Comparison of ENCODE assay signal across 21 cellular contexts in the genomic region with DNA sequence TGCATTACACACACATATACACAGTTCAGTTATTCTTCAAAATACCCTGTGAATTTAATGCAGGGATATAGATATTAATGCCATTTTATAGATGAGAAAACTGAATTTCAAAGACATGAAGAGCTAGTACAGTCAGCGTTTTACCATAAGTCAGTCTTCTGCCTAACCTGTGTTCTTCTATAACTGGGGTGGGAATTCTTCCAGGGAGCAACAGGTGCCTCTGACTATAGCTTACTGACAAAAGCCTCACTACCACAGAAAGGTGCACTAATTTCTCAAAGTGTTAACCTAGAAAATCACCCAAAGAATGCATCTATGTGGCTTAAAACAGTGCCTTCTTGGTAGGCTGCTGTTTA.
A peak's percentile ranks its signal among the peaks of the same experiment; 100 is the strongest.
DNase-seq lines count a peak whose midpoint lies in the region; ATAC-seq, FAIRE-seq and TF ChIP-seq lines count a peak whose summit lies in the region.
"Had no signal": no experiment of that assay in that cellular context is flagged by ENCODE, and none has a peak within 500 bp of the region (broad histone marks: within the 10 kb centered on the region; RNA-seq: fewer than 3 reads in every experiment).

No MANE protein-coding gene starts in this region.

- peak; percentile 48 for FAIRE-seq in HTR-8/SVneo (lab: Jason Lieb, UNC)
- FAIRE-seq: G401.6, GM12878 had no signal

- no peaks in the 10 kb centered on the region for H3K4me1 ChIP-seq in fibroblast of lung (ENCODE audit: control insufficient read depth, extremely low read depth, insufficient read depth, low read length)
- peaks cover 8% of the 10 kb centered on the region for H3K4me1 ChIP-seq in osteoblast (ENCODE audit: insufficient read depth, low read length)
- H3K4me1 ChIP-seq in thoracic aorta (ENCODE audit: control insufficient read depth in 1 of 2, low read depth in 2 of 2): peaks cover 9 to 22% of the 10 kb centered on the region in 2 donors
- H3K4me1 ChIP-seq in colonic mucosa: no peaks in the 10 kb centered on the region

- TF ChIP-seq CTCF in fibroblast of lung (conservative IDR thresholded peaks at IDR 0.05 in 1 of 2, IDR thresholded peaks at IDR 0.05 in 1 of 2; ENCODE audit: low read depth in 1 of 2, low read length in 2 of 2) (no peak), osteoblast (IDR thresholded peaks at IDR 0.05; ENCODE audit: extremely low read depth, low read depth, low read length) (no peak), thoracic aorta (IDR thresholded peaks at IDR 0.05) (no peak), colonic mucosa (IDR thresholded peaks at IDR 0.05) (no peak), GM20000 (IDR thresholded peaks at IDR 0.05; ENCODE audit: extremely low read depth, missing control alignments) (no peak), natural killer cell (IDR thresholded peaks at IDR 0.05) (no peak)

- ATAC-seq in thoracic aorta (ENCODE audit: insufficient number of reproducible peaks, low FRiP score, low read depth) (no peak), natural killer cell (no peak)
- ATAC-seq in naive thymus-derived CD8-positive, alpha-beta T cell: no peak
- ATAC-seq: stimulated activated naive B cell treated with anti-CD40 and anti-IgM and Interleukin-4, amounts not matched to agents 10 μg/mL and 1 μg/mL and 100 μg/mL, for 72 hours; WTC11 had no signal

- POLR2A ChIA-PET in naive thymus-derived CD8-positive, alpha-beta T cell (lab: Charles Lee): no interaction called here

- H4K20me1 ChIP-seq in fibroblast of lung (ENCODE audit: control insufficient read depth, extremely low read depth, insufficient read depth, low read length): no peaks in the 10 kb centered on the region
- no peaks in the 10 kb centered on the region for H4K20me1 ChIP-seq in osteoblast (ENCODE audit: insufficient read depth, low read length)

- H3K36me3 ChIP-seq in fibroblast of lung (ENCODE audit: control insufficient read depth, insufficient read depth, low read length) (no peaks in the 10 kb centered on the region), osteoblast (ENCODE audit: insufficient read depth, low read length) (no peaks in the 10 kb centered on the region), thoracic aorta (no peaks in the 10 kb centered on the region), colonic mucosa (no peaks in the 10 kb centered on the region)

- H3K27me3 ChIP-seq in fibroblast of lung (ENCODE audit: control insufficient read depth, insufficient read depth, low read length) (no peaks in the 10 kb centered on the region), osteoblast (ENCODE audit: insufficient read depth, low read length) (no peaks in the 10 kb centered on the region), thoracic aorta (replicated peaks; ENCODE audit: insufficient read depth) (no peaks in the 10 kb centered on the region), colonic mucosa (no peaks in the 10 kb centered on the region)

- no peaks in the 10 kb centered on the region for H3K79me2 ChIP-seq in fibroblast of lung (ENCODE audit: control insufficient read depth, insufficient read depth, low read length)
- no peaks in the 10 kb centered on the region for H3K79me2 ChIP-seq in osteoblast (ENCODE audit: insufficient read depth, low read length)

- H3K36me3 Mint-ChIP-seq in natural killer cell: no peaks in the 10 kb centered on the region
- no peaks in the 10 kb centered on the region for H3K36me3 Mint-ChIP-seq in naive thymus-derived CD8-positive, alpha-beta T cell
- H3K36me3 Mint-ChIP-seq: activated naive CD8-positive, alpha-beta T cell treated with anti-CD3 and anti-CD28 coated beads for 36 hours; stimulated activated naive B cell treated with anti-CD40 and anti-IgM and Interleukin-4, amounts not matched to agents 10 μg/mL and 1 μg/mL and 100 μg/mL, for 72 hours; WTC11 had no signal

- H3K4me2 ChIP-seq in fibroblast of lung (ENCODE audit: extremely low read depth, insufficient read depth, low read length) (peak overlapping the region; percentile 48), osteoblast (ENCODE audit: insufficient read depth, low read length) (peak overlapping the region; percentile 29)

- no peak for DNase-seq in HTR-8/SVneo (ENCODE audit: insufficient read length, low spot score)
- DNase-seq in fibroblast of lung (ENCODE audit: low read depth in 2 of 2): no peak
- DNase-seq in osteoblast (ENCODE audit: insufficient read length, low spot score, missing footprints): no peak
- DNase-seq in thoracic aorta (ENCODE audit: low spot score): no peak
- no peak for DNase-seq in colonic mucosa
- DNase-seq in GM20000 (ENCODE audit: low spot score): no peak
- no peak for DNase-seq in natural killer cell
- DNase-seq in naive thymus-derived CD8-positive, alpha-beta T cell: no peak
- DNase-seq: activated CD4-positive, alpha-beta memory T cell treated with anti-CD3 and anti-CD28 coated beads, Interleukin-2, amount 10 ng/mL, durations not matched to agents 7 days and 5 days; activated naive CD8-positive, alpha-beta T cell treated with anti-CD3 and anti-CD28 coated beads for 36 hours; activated T-cell treated with anti-CD3 and anti-CD28 coated beads, Interleukin-2, amount 50 U/mL, for 48 hours; COR-L47; effector CD4-positive, alpha-beta T cell; NCI-H1930; SHP77 treated with DMSO at 0.1 percent for 48 hours; stimulated activated CD4-positive, alpha-beta T cell treated with anti-CD3 and anti-CD28 coated beads, Interleukin-15, amount 100 ng/mL, for 24 hours; stimulated activated naive B cell treated with anti-CD40 and anti-IgM and Interleukin-4, amounts not matched to agents 10 μg/mL and 1 μg/mL and 100 μg/mL, for 72 hours had no signal

- H3K4me3 ChIP-seq in fibroblast of lung (replicated peaks in 1 of 4; ENCODE audit: control extremely low read depth in 1 of 4, insufficient read depth in 1 of 4, low read depth in 3 of 4, low read length in 4 of 4) (peak overlapping the region in 1 of 4 experiments; percentile 5), osteoblast (ENCODE audit: insufficient read depth, low read length) (no peak overlapping the region), thoracic aorta (peak overlapping the region; percentile 30), colonic mucosa (no peak overlapping the region)
- H3K4me3 ChIP-seq: GM12878 had no signal

- H3K27ac Mint-ChIP-seq in natural killer cell: no peak overlapping the region
- no peak overlapping the region for H3K27ac Mint-ChIP-seq in naive thymus-derived CD8-positive, alpha-beta T cell
- H3K27ac Mint-ChIP-seq: activated CD4-positive, alpha-beta memory T cell treated with anti-CD3 and anti-CD28 coated beads, Interleukin-2, amount 10 ng/mL, durations not matched to agents 7 days and 5 days; activated naive CD8-positive, alpha-beta T cell treated with anti-CD3 and anti-CD28 coated beads for 36 hours; stimulated activated naive B cell treated with anti-CD40 and anti-IgM and Interleukin-4, amounts not matched to agents 10 μg/mL and 1 μg/mL and 100 μg/mL, for 72 hours; T-helper 1 cell treated with Interleukin-12 subunit alpha and Interleukin-12 subunit beta and Interleukin-4 antibody, amounts not matched to agents 30 μg/mL and 1 μg/mL, for 36 hours; WTC11 had no signal

- H3K9ac ChIP-seq in fibroblast of lung (ENCODE audit: insufficient read depth, low read length): no peak overlapping the region
- H3K9ac ChIP-seq in colonic mucosa (ENCODE audit: low read depth in 2 of 2, low read length in 2 of 2): no peak overlapping the region

- no peak overlapping the region for H3K4me3 Mint-ChIP-seq in natural killer cell
- H3K4me3 Mint-ChIP-seq in naive thymus-derived CD8-positive, alpha-beta T cell: no peak overlapping the region
- H3K4me3 Mint-ChIP-seq: activated CD4-positive, alpha-beta memory T cell treated with anti-CD3 and anti-CD28 coated beads, Interleukin-2, amount 10 ng/mL, durations not matched to agents 7 days and 5 days; activated naive CD8-positive, alpha-beta T cell treated with anti-CD3 and anti-CD28 coated beads for 36 hours; stimulated activated naive B cell treated with anti-CD40 and anti-IgM and Interleukin-4, amounts not matched to agents 10 μg/mL and 1 μg/mL and 100 μg/mL, for 72 hours; T-helper 1 cell treated with Interleukin-12 subunit alpha and Interleukin-12 subunit beta and Interleukin-4 antibody, amounts not matched to agents 30 μg/mL and 1 μg/mL, for 36 hours; WTC11 had no signal

- H3K9me3 ChIP-seq in fibroblast of lung (ENCODE audit: control insufficient read depth, insufficient read depth, low read depth, low read length) (no peaks in the 10 kb centered on the region), osteoblast (ENCODE audit: low read depth, low read length) (no peaks in the 10 kb centered on the region), thoracic aorta (no peaks in the 10 kb centered on the region), colonic mucosa (no peaks in the 10 kb centered on the region)

- H3K27ac ChIP-seq in fibroblast of lung (ENCODE audit: insufficient read depth, low read length) (peak overlapping the region; percentile 6), osteoblast (ENCODE audit: low read depth, low read length) (peak overlapping the region; percentile 40), thoracic aorta (peak overlapping the region in 1 of 2 donors; percentile 26), colonic mucosa (no peak overlapping the region)

- H3K27me3 Mint-ChIP-seq in natural killer cell (ENCODE audit: low read depth in 2 of 2): peaks cover 8 to 28% of the 10 kb centered on the region in 2 donors
- peaks cover 3 to 15% (median 8%) of the 10 kb centered on the region in 5 donors for H3K27me3 Mint-ChIP-seq in naive thymus-derived CD8-positive, alpha-beta T cell
- H3K27me3 Mint-ChIP-seq: activated CD4-positive, alpha-beta memory T cell treated with anti-CD3 and anti-CD28 coated beads, Interleukin-2, amount 10 ng/mL, durations not matched to agents 7 days and 5 days had no signal

- H3K4me1 Mint-ChIP-seq in natural killer cell: peaks cover 0 to 5% of the 10 kb centered on the region in 2 donors
- no peaks in the 10 kb centered on the region for H3K4me1 Mint-ChIP-seq in naive thymus-derived CD8-positive, alpha-beta T cell
- H3K4me1 Mint-ChIP-seq: activated CD4-positive, alpha-beta memory T cell treated with anti-CD3 and anti-CD28 coated beads, Interleukin-2, amount 10 ng/mL, durations not matched to agents 7 days and 5 days; activated naive CD8-positive, alpha-beta T cell treated with anti-CD3 and anti-CD28 coated beads for 36 hours; stimulated activated naive B cell treated with anti-CD40 and anti-IgM and Interleukin-4, amounts not matched to agents 10 μg/mL and 1 μg/mL and 100 μg/mL, for 72 hours had no signal

- no peaks in the 10 kb centered on the region for H3K9me3 Mint-ChIP-seq in natural killer cell
- H3K9me3 Mint-ChIP-seq in naive thymus-derived CD8-positive, alpha-beta T cell: no peaks in the 10 kb centered on the region
- H3K9me3 Mint-ChIP-seq: activated CD4-positive, alpha-beta memory T cell treated with anti-CD3 and anti-CD28 coated beads, Interleukin-2, amount 10 ng/mL, durations not matched to agents 7 days and 5 days; activated naive CD8-positive, alpha-beta T cell treated with anti-CD3 and anti-CD28 coated beads for 36 hours; stimulated activated naive B cell treated with anti-CD40 and anti-IgM and Interleukin-4, amounts not matched to agents 10 μg/mL and 1 μg/mL and 100 μg/mL, for 72 hours; T-helper 1 cell treated with Interleukin-12 subunit alpha and Interleukin-12 subunit beta and Interleukin-4 antibody, amounts not matched to agents 30 μg/mL and 1 μg/mL, for 36 hours; WTC11 had no signal

- no peak overlapping the region for H2AFZ ChIP-seq in fibroblast of lung (ENCODE audit: low read length)
- H2AFZ ChIP-seq in osteoblast (ENCODE audit: low read length): no peak overlapping the region

- intact Hi-C loops in colonic mucosa (cut with DNase I): no loop called here
- intact Hi-C loops in natural killer cell (cut with micrococcal nuclease): no loop called here
